27 cellular contexts compared by ENCODE assay signal in genomic region chr12:96156211-96156610, GRCh38.
"Had no signal": no experiment of that assay in that cellular context is flagged by ENCODE, and none has a peak within 500 bp of the region (broad histone marks: within the 10 kb centered on the region; RNA-seq: fewer than 3 reads in every experiment).

No MANE protein-coding gene starts in this region.

- H3K27ac ChIP-seq: neural progenitor cell, ovary, parathyroid adenoma, psoas muscle, right lobe of liver, sigmoid colon, stomach, thoracic aorta, thyroid gland, tibial nerve, upper lobe of left lung, vagina had no signal

- H3K27me3 Mint-ChIP-seq: progenitor cell of endocrine pancreas; stimulated activated naive CD8-positive, alpha-beta T cell treated with anti-CD3 and anti-CD28 coated beads, Interleukin-15, Interleukin-2, amounts not matched to agents 100 ng/mL and 50 ng/mL, for 24 hours had no signal

- H3K4me1 Mint-ChIP-seq: natural killer cell; nephron; stimulated activated effector memory CD8-positive, alpha-beta T cell treated with anti-CD3 and anti-CD28 coated beads, Interleukin-12 subunit alpha, Interleukin-12 subunit beta, amount 100 ng/mL, for 72 hours had no signal

- H3K27me3 ChIP-seq: neural progenitor cell, ovary, right lobe of liver, sigmoid colon, stomach, thyroid gland, tibial nerve, upper lobe of left lung, vagina had no signal

- H3K4me3 Mint-ChIP-seq: natural killer cell; nephron; neural progenitor cell; stimulated activated effector memory CD8-positive, alpha-beta T cell treated with anti-CD3 and anti-CD28 coated beads, Interleukin-12 subunit alpha, Interleukin-12 subunit beta, amount 100 ng/mL, for 72 hours; stimulated activated naive CD8-positive, alpha-beta T cell treated with anti-CD3 and anti-CD28 coated beads, Interleukin-15, Interleukin-2, amounts not matched to agents 100 ng/mL and 50 ng/mL, for 24 hours had no signal

- H3K4me3 ChIP-seq: neural progenitor cell, ovary, psoas muscle, right lobe of liver, sigmoid colon, stomach, thoracic aorta, thyroid gland, tibial nerve, upper lobe of left lung, vagina had no signal

- ATAC-seq: natural killer cell; psoas muscle; right cardiac atrium; right lobe of liver; stimulated activated effector memory CD8-positive, alpha-beta T cell treated with anti-CD3 and anti-CD28 coated beads, Interleukin-12 subunit alpha, Interleukin-12 subunit beta, amount 100 ng/mL, for 72 hours had no signal

- H3K9me3 ChIP-seq: ovary, psoas muscle, right lobe of liver, sigmoid colon, stomach, thoracic aorta, thyroid gland, tibial nerve, upper lobe of left lung, vagina had no signal

- DNase-seq: natural killer cell; occipital lobe; ovary; posterior cingulate gyrus; psoas muscle; right cardiac atrium; right lobe of liver; sigmoid colon; small intestine; stimulated activated CD4-positive, alpha-beta T cell treated with anti-CD3 and anti-CD28 coated beads, Interleukin-15, amount 100 ng/mL, for 24 hours; stimulated activated CD4-positive, alpha-beta T cell treated with anti-CD3 and anti-CD28 coated beads, Interleukin-2, amount 100 ng/mL, for 24 hours; stimulated activated CD4-positive, alpha-beta T cell treated with anti-CD3 and anti-CD28 coated beads, Interleukin-2, amount 100 ng/mL, for 48 hours; stimulated activated CD4-positive, alpha-beta T cell treated with anti-CD3 and anti-CD28 coated beads, Interleukin-4, amount 100 ng/mL, for 24 hours; stimulated activated naive CD4-positive, alpha-beta T cell treated with Interleukin-2 at 50 U/mL for 16 hours; stomach; thyroid gland; trophoblast cell; upper lobe of left lung had no signal

- H3K4me1 ChIP-seq: neural progenitor cell, parathyroid adenoma, psoas muscle, right lobe of liver, sigmoid colon, stomach, thyroid gland, tibial nerve, upper lobe of left lung, vagina had no signal

- H3K36me3 ChIP-seq: neural progenitor cell, ovary, right lobe of liver, sigmoid colon, stomach, thoracic aorta, thyroid gland, tibial nerve, upper lobe of left lung, vagina had no signal

- H3K36me3 Mint-ChIP-seq: natural killer cell; neural progenitor cell; stimulated activated effector memory CD8-positive, alpha-beta T cell treated with anti-CD3 and anti-CD28 coated beads, Interleukin-12 subunit alpha, Interleukin-12 subunit beta, amount 100 ng/mL, for 72 hours had no signal

- H3K9me3 Mint-ChIP-seq: natural killer cell; nephron; stimulated activated effector memory CD8-positive, alpha-beta T cell treated with anti-CD3 and anti-CD28 coated beads, Interleukin-12 subunit alpha, Interleukin-12 subunit beta, amount 100 ng/mL, for 72 hours; stimulated activated naive CD8-positive, alpha-beta T cell treated with anti-CD3 and anti-CD28 coated beads, Interleukin-15, Interleukin-2, amounts not matched to agents 100 ng/mL and 50 ng/mL, for 24 hours had no signal

- H3K27ac Mint-ChIP-seq: natural killer cell; nephron; neural progenitor cell; progenitor cell of endocrine pancreas; stimulated activated effector memory CD8-positive, alpha-beta T cell treated with anti-CD3 and anti-CD28 coated beads, Interleukin-12 subunit alpha, Interleukin-12 subunit beta, amount 100 ng/mL, for 72 hours; stimulated activated naive CD8-positive, alpha-beta T cell treated with anti-CD3 and anti-CD28 coated beads, Interleukin-15, Interleukin-2, amounts not matched to agents 100 ng/mL and 50 ng/mL, for 24 hours had no signal
